17 cellular contexts compared by ENCODE assay signal in genomic region chr5:171432581-171433351, GRCh38. TPM values are rescaled to one million over a fixed set of nuclear protein-coding genes. Genes with fewer than 3 reads are reported as not detected.
A peak's percentile ranks its signal among the peaks of the same experiment; 100 is the strongest.
DNase-seq lines count a peak whose midpoint lies in the region; ATAC-seq and TF ChIP-seq lines count a peak whose summit lies in the region.
"Had no signal": no experiment of that assay in that cellular context is flagged by ENCODE, and none has a peak within 500 bp of the region (broad histone marks: within the 10 kb centered on the region; RNA-seq: fewer than 3 reads in every experiment).

No MANE protein-coding gene starts in this region.

- no peak overlapping the region for H2BK15ac ChIP-seq in neuronal stem cell (ENCODE audit: low read length)

- intact Hi-C loops in left ventricle myocardium inferior (cut with micrococcal nuclease) = no loop called here
- intact Hi-C loops in Right ventricle myocardium inferior (cut with DNase I) = no loop called here
- intact Hi-C loops in aorta (cut with DNase I) = no loop called here

- DNase-seq in left ventricle myocardium inferior (no peak), Right ventricle myocardium inferior (ENCODE audit: missing footprints) (no peak), islet precursor cell (peak; percentile 47), neuronal stem cell (ENCODE audit: low spot score) (no peak), aorta (peak; percentile 22 to 24)
- no peak for DNase-seq in activated naive CD4-positive, alpha-beta T cell (lab: John Stamatoyannopoulos, UW)
- DNase-seq in effector memory CD4-positive, alpha-beta T cell = no peak
- no peak for DNase-seq in activated naive CD8-positive, alpha-beta T cell treated with anti-CD3 and anti-CD28 coated beads, Interleukin-2, amount 50 U/mL, for 24 hours
- DNase-seq: AML-193, EL, NCI-H1092 treated with DMSO at 0.1 percent for 48 hours, NCI-H2081 treated with DMSO at 0.1 percent for 48 hours, NCI-H2227 treated with DMSO at 0.1 percent for 48 hours, NCI-H524 treated with DMSO at 0.1 percent for 48 hours, SHP77 had no signal

- H3K4ac ChIP-seq in neuronal stem cell (ENCODE audit: low read length) = no peak overlapping the region

- H3K4me3 Mint-ChIP-seq in activated naive CD8-positive, alpha-beta T cell treated with anti-CD3 and anti-CD28 coated beads, Interleukin-2, amount 50 U/mL, for 24 hours = no peak overlapping the region

- H3K27ac ChIP-seq in left ventricle myocardium inferior (replicated peaks) = peak overlapping the region; percentile 5
- H3K27ac ChIP-seq in neuronal stem cell (replicated peaks; ENCODE audit: low read length) = no peak overlapping the region
- H3K27ac ChIP-seq in aorta (ENCODE audit: low read depth in 1 of 2, low read length in 2 of 2) = no peak overlapping the region
- no peak overlapping the region for H3K27ac ChIP-seq in effector memory CD4-positive, alpha-beta T cell (ENCODE audit: insufficient read depth, low read length, poor library complexity, severe bottlenecking)

- ATAC-seq in Right ventricle myocardium inferior (no peak), aorta (ENCODE audit: low FRiP score) (no peak)
- no peak for ATAC-seq in activated naive CD8-positive, alpha-beta T cell treated with anti-CD3 and anti-CD28 coated beads, Interleukin-2, amount 50 U/mL, for 24 hours

- peaks cover 56% of the 10 kb centered on the region for H3K4me1 ChIP-seq in left ventricle myocardium inferior
- H3K4me1 ChIP-seq in neuronal stem cell (ENCODE audit: control insufficient read depth in 2 of 2, insufficient read depth in 1 of 2, low read depth in 1 of 2, low read length in 2 of 2) = peaks cover 8 to 12% of the 10 kb centered on the region in 2 donors
- H3K4me1 ChIP-seq in aorta (ENCODE audit: control insufficient read depth in 1 of 2, insufficient read depth in 2 of 2, low read length in 2 of 2) = no peaks in the 10 kb centered on the region
- H3K4me1 ChIP-seq in effector memory CD4-positive, alpha-beta T cell (ENCODE audit: control insufficient read depth, insufficient read depth, low read length, poor library complexity, severe bottlenecking) = no peaks in the 10 kb centered on the region

- H3K9ac ChIP-seq in neuronal stem cell (ENCODE audit: low read depth, low read length, poor library complexity) = no peak overlapping the region

- no peak overlapping the region for H3K14ac ChIP-seq in neuronal stem cell (ENCODE audit: low read length)

- TF ChIP-seq CTCF in left ventricle myocardium inferior (IDR thresholded peaks at IDR 0.05; ENCODE audit: borderline replicate concordance) = no peak

- H3K27me3 ChIP-seq in left ventricle myocardium inferior (ENCODE audit: low read depth) (no peaks in the 10 kb centered on the region), neuronal stem cell (ENCODE audit: control insufficient read depth in 3 of 3, insufficient read depth in 3 of 3, low read depth in 1 of 3, low read length in 3 of 3) (no peaks in the 10 kb centered on the region), aorta (ENCODE audit: control insufficient read depth in 1 of 2, insufficient read depth in 2 of 2, low read length in 1 of 2) (no peaks in the 10 kb centered on the region)
- H3K27me3 ChIP-seq in effector memory CD4-positive, alpha-beta T cell (replicated peaks; ENCODE audit: control insufficient read depth, insufficient read depth, low read length, poor library complexity, severe bottlenecking) = no peaks in the 10 kb centered on the region

- H2AK5ac ChIP-seq in neuronal stem cell (ENCODE audit: low read depth, low read length) = peak overlapping the region; percentile 51

- H3K4me1 Mint-ChIP-seq in activated naive CD8-positive, alpha-beta T cell treated with anti-CD3 and anti-CD28 coated beads, Interleukin-2, amount 50 U/mL, for 24 hours = no peaks in the 10 kb centered on the region

- H2BK120ac ChIP-seq in neuronal stem cell (ENCODE audit: low read depth, low read length) = no peak overlapping the region

- H3K4me2 ChIP-seq in neuronal stem cell (ENCODE audit: insufficient read depth, low read length, poor library complexity, severe bottlenecking) = no peak overlapping the region

- H2BK5ac ChIP-seq in neuronal stem cell (ENCODE audit: low read length) = no peak overlapping the region

- peak overlapping the region; percentile 79 for H2AFZ ChIP-seq in neuronal stem cell (ENCODE audit: low read length)

- no peaks in the 10 kb centered on the region for H3K36me3 Mint-ChIP-seq in activated naive CD8-positive, alpha-beta T cell treated with anti-CD3 and anti-CD28 coated beads, Interleukin-2, amount 50 U/mL, for 24 hours (ENCODE audit: low read depth)

- no peak overlapping the region for H4K91ac ChIP-seq in neuronal stem cell (ENCODE audit: low read depth, low read length, poor library complexity)

- H3K36me3 ChIP-seq in left ventricle myocardium inferior (no peaks in the 10 kb centered on the region), neuronal stem cell (replicated peaks in 1 of 2; ENCODE audit: control insufficient read depth in 2 of 2, insufficient read depth in 2 of 2, low read length in 2 of 2) (no peaks in the 10 kb centered on the region), aorta (ENCODE audit: control insufficient read depth in 1 of 2, insufficient read depth in 2 of 2, low read length in 1 of 2) (no peaks in the 10 kb centered on the region)
- H3K36me3 ChIP-seq in effector memory CD4-positive, alpha-beta T cell (ENCODE audit: control insufficient read depth, insufficient read depth, low read length) = no peaks in the 10 kb centered on the region

- H4K8ac ChIP-seq in neuronal stem cell (ENCODE audit: low read depth, low read length) = no peak overlapping the region

- H3K4me3 ChIP-seq in left ventricle myocardium inferior (no peak overlapping the region), neuronal stem cell (ENCODE audit: low read length in 2 of 2) (no peak overlapping the region), aorta (ENCODE audit: low read length in 2 of 2) (no peak overlapping the region)
- H3K4me3 ChIP-seq in effector memory CD4-positive, alpha-beta T cell (ENCODE audit: insufficient read depth, low read depth, low read length, poor library complexity, severe bottlenecking) = no peak overlapping the region

- H3K18ac ChIP-seq in neuronal stem cell (ENCODE audit: low read length) = no peak overlapping the region

- H3K27ac Mint-ChIP-seq in activated naive CD8-positive, alpha-beta T cell treated with anti-CD3 and anti-CD28 coated beads, Interleukin-2, amount 50 U/mL, for 24 hours = no peak overlapping the region

- no peaks in the 10 kb centered on the region for H3K27me3 Mint-ChIP-seq in activated naive CD8-positive, alpha-beta T cell treated with anti-CD3 and anti-CD28 coated beads, Interleukin-2, amount 50 U/mL, for 24 hours

- no peak overlapping the region for H3K23ac ChIP-seq in neuronal stem cell (ENCODE audit: low read depth, low read length, poor library complexity)

- H3K9me3 ChIP-seq in left ventricle myocardium inferior (replicated peaks) = no peaks in the 10 kb centered on the region
- H3K9me3 ChIP-seq in neuronal stem cell (replicated peaks in 1 of 2; ENCODE audit: control insufficient read depth in 2 of 2, insufficient read depth in 1 of 2, low read depth in 1 of 2, low read length in 2 of 2) = no peaks in the 10 kb centered on the region
- H3K9me3 ChIP-seq in aorta (ENCODE audit: control insufficient read depth, low read length) = no peaks in the 10 kb centered on the region
- no peaks in the 10 kb centered on the region for H3K9me3 ChIP-seq in effector memory CD4-positive, alpha-beta T cell (ENCODE audit: control insufficient read depth, low read length)

- no peaks in the 10 kb centered on the region for H3K79me1 ChIP-seq in neuronal stem cell (ENCODE audit: low read depth, low read length)

- no CpG with 5 or more reads among the region's 16 CpGs for WGBS in neuronal stem cell (ENCODE audit: extremely low coverage in 2 of 2, insufficient read length in 2 of 2, insufficient replicate concordance in 1 of 2), 2 donors
- WGBS in aorta, 2 donors = 94 to 95% methylated on average over 16 of the region's 16 CpGs

- H2BK12ac ChIP-seq in neuronal stem cell (ENCODE audit: low read length) = no peak overlapping the region

- H3K9me3 Mint-ChIP-seq in activated naive CD8-positive, alpha-beta T cell treated with anti-CD3 and anti-CD28 coated beads, Interleukin-2, amount 50 U/mL, for 24 hours = no peaks in the 10 kb centered on the region

RNA-seq across cellular contexts. Expression of gene FGF18, which starts 13.3 kb away (rescaled TPM):
- total RNA-seq in left ventricle myocardium inferior (30.4 TPM), Right ventricle myocardium inferior (10.1 TPM), aorta (10 to 100 TPM in 1 of 2 donors, 1 to 10 TPM in 1; 2.9 to 15.2 TPM)
- polyA plus RNA-seq in neuronal stem cell (2013, experiment 1 of 2) = 0.22 TPM
- polyA plus RNA-seq in neuronal stem cell (2013, experiment 2 of 2) = 0.19 TPM
- 1 to 10 TPM in 1 of 2 donors, not detected in 1; 2.1 TPM for polyA plus RNA-seq in aorta
- total RNA-seq: H4, MCF 10A had no signal

RNA-seq across cellular contexts. Expression of gene NPM1, which starts 45.1 kb away (rescaled TPM):
- total RNA-seq in left ventricle myocardium inferior (389 TPM), Right ventricle myocardium inferior (365 TPM), aorta (100 to 1,000 TPM; 496 to 519 TPM)
- 2,664 TPM for polyA plus RNA-seq in neuronal stem cell (2013, experiment 1 of 2)
- polyA plus RNA-seq in neuronal stem cell (2013, experiment 2 of 2) = 2,628 TPM
- 1,000 to 10,000 TPM; 1,947 to 4,113 TPM for polyA plus RNA-seq in aorta

Comparison
In these comparisons a context has a peak if more than half of its experiments do, and no peak if none do; other contexts are left out.
1. DNase-seq: peak in islet precursor cell (single experiment) and aorta (2 of 2); none in left ventricle myocardium inferior (single experiment), Right ventricle myocardium inferior (single experiment), neuronal stem cell (single experiment), activated naive CD4-positive, alpha-beta T cell (0 of 4), effector memory CD4-positive, alpha-beta T cell (0 of 3) and activated naive CD8-positive, alpha-beta T cell treated with anti-CD3 and anti-CD28 coated beads, Interleukin-2, amount 50 U/mL, for 24 hours (single experiment).